In genomic region chr10:131560166-131560565, GRCh38 we compare ENCODE assay signal across 27 cellular contexts.
"Had no signal": no experiment of that assay in that cellular context is flagged by ENCODE, and none has a peak within 500 bp of the region (broad histone marks: within the 10 kb centered on the region; RNA-seq: fewer than 3 reads in every experiment).

No MANE protein-coding gene starts in this region.

- H3K4me1 ChIP-seq: colonic mucosa, esophagus squamous epithelium, left lung, pancreas, stomach, thyroid gland had no signal

- ATAC-seq: effector memory CD8-positive, alpha-beta T cell; left lung; pancreas; sciatic nerve had no signal

- H3K4me3 ChIP-seq: colonic mucosa, esophagus squamous epithelium, left lung, pancreas, smooth muscle cell, stomach, thyroid gland had no signal

- H3K9me3 ChIP-seq: colonic mucosa, thyroid gland had no signal

- H3K27ac Mint-ChIP-seq: effector memory CD8-positive, alpha-beta T cell; mesothelial cell of epicardium; naive thymus-derived CD4-positive, alpha-beta T cell; nephron; progenitor cell of endocrine pancreas; stimulated activated effector memory CD8-positive, alpha-beta T cell treated with anti-CD3 and anti-CD28 coated beads, Interleukin-12 subunit alpha, Interleukin-12 subunit beta, amount 100 ng/mL, for 72 hours had no signal

- H3K36me3 Mint-ChIP-seq: mesothelial cell of epicardium; stimulated activated effector memory CD8-positive, alpha-beta T cell treated with anti-CD3 and anti-CD28 coated beads, Interleukin-12 subunit alpha, Interleukin-12 subunit beta, amount 100 ng/mL, for 72 hours had no signal

- H3K4me1 Mint-ChIP-seq: central memory CD8-positive, alpha-beta T cell; mesothelial cell of epicardium; naive thymus-derived CD4-positive, alpha-beta T cell; nephron; stimulated activated effector memory CD8-positive, alpha-beta T cell treated with anti-CD3 and anti-CD28 coated beads, Interleukin-12 subunit alpha, Interleukin-12 subunit beta, amount 100 ng/mL, for 72 hours had no signal

- H3K4me3 Mint-ChIP-seq: central memory CD8-positive, alpha-beta T cell; effector memory CD8-positive, alpha-beta T cell; mesothelial cell of epicardium; naive thymus-derived CD4-positive, alpha-beta T cell; nephron; stimulated activated effector memory CD8-positive, alpha-beta T cell treated with anti-CD3 and anti-CD28 coated beads, Interleukin-12 subunit alpha, Interleukin-12 subunit beta, amount 100 ng/mL, for 72 hours had no signal

- H3K36me3 ChIP-seq: colonic mucosa, esophagus squamous epithelium, left lung, pancreas, stomach, thyroid gland had no signal

- H3K4me2 ChIP-seq: smooth muscle cell had no signal

- DNase-seq: colonic mucosa; dermis blood vessel endothelial cell; effector memory CD8-positive, alpha-beta T cell; erythroblast; esophagus squamous epithelium; foreskin melanocyte; glutamatergic neuron; kidney; left lung; mesenchymal stem cell; naive thymus-derived CD4-positive, alpha-beta T cell; occipital lobe; pancreas; stimulated activated CD4-positive, alpha-beta T cell treated with anti-CD3 and anti-CD28 coated beads, Interleukin-12 subunit alpha, Interleukin-12 subunit beta, amount 100 ng/mL, for 4 hours; stimulated activated CD4-positive, alpha-beta T cell treated with anti-CD3 and anti-CD28 coated beads, Interleukin-1b, Interleukin-23, amount 100 ng/mL, for 48 hours; stimulated activated CD4-positive, alpha-beta T cell treated with anti-CD3 and anti-CD28 coated beads, Interleukin-4, amount 100 ng/mL, for 24 hours; stimulated activated naive CD4-positive, alpha-beta T cell treated with Interleukin-2 at 50 U/mL for 16 hours; stomach; thyroid gland; trophoblast cell had no signal

- H3K27ac ChIP-seq: colonic mucosa, esophagus squamous epithelium, left lung, pancreas, stomach, thyroid gland had no signal

- H3K27me3 ChIP-seq: colonic mucosa, thyroid gland had no signal
